ENCODE assay signal across 10 cellular contexts in the genomic region with DNA sequence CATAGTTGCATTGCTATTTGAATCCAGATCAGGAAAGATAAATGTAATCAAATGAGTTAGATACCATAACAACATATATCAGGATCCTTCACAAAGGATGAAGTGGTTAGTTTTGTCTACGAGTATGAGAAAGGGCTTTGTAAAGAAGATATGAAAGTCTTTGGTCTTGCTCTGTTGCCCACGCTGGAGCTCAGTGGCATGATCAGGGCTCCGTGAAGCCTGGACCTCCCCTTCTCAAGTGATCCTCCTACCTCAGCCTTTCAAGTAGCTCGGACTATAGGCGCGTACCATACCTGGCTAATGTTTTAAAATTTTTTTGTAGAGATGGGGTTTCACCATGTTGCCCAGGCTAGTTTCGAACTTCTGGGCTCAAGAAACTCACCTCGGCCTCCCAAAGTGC. TPM values are rescaled to one million over a fixed set of nuclear protein-coding genes. Genes with fewer than 3 reads are reported as not detected.
DNase-seq lines count a peak whose midpoint lies in the region; ATAC-seq, FAIRE-seq and TF ChIP-seq lines count a peak whose summit lies in the region.
"Had no signal": no experiment of that assay in that cellular context is flagged by ENCODE, and none has a peak within 500 bp of the region (broad histone marks: within the 10 kb centered on the region; RNA-seq: fewer than 3 reads in every experiment).

No MANE protein-coding gene starts in this region.

- no peak for DNase-seq in HFFc6
- no peak for DNase-seq in astrocyte (ENCODE audit: low read depth)
- no peak for DNase-seq in osteoblast (ENCODE audit: insufficient read length, low spot score, missing footprints)
- DNase-seq in kidney: no peak
- DNase-seq in NCI-H1105 treated with DMSO at 0.1 percent for 48 hours (lab: John Stamatoyannopoulos, UW): no peak
- no peak for DNase-seq in COR-L47 (lab: John Stamatoyannopoulos, UW)

- peaks cover 58% of the 10 kb centered on the region for H3K36me3 Mint-ChIP-seq in HFFc6 (ENCODE audit: low read depth)
- peaks cover 15% of the 10 kb centered on the region for H3K36me3 Mint-ChIP-seq in astrocyte (ENCODE audit: low read depth, unreplicated experiment)

- H3K4me2 ChIP-seq in astrocyte (ENCODE audit: low read length): peak overlapping the region; percentile 94
- H3K4me2 ChIP-seq in osteoblast (ENCODE audit: insufficient read depth, low read length): peak overlapping the region; percentile 90

- H3K4me1 ChIP-seq in astrocyte (ENCODE audit: insufficient read depth, low read length): peaks cover 38% of the 10 kb centered on the region
- H3K4me1 ChIP-seq in osteoblast (ENCODE audit: insufficient read depth, low read length): peaks cover 58% of the 10 kb centered on the region
- peaks cover 4 to 13% of the 10 kb centered on the region in 2 donors for H3K4me1 ChIP-seq in kidney (ENCODE audit: control insufficient read depth in 1 of 2, insufficient read depth in 1 of 2, low read depth in 1 of 2, low read length in 2 of 2)

- peaks cover 27% of the 10 kb centered on the region for H3K36me3 ChIP-seq in astrocyte (ENCODE audit: insufficient read depth, low read length)
- H3K36me3 ChIP-seq in osteoblast (ENCODE audit: insufficient read depth, low read length): peaks cover 43% of the 10 kb centered on the region
- H3K36me3 ChIP-seq in kidney (ENCODE audit: control insufficient read depth in 1 of 2, insufficient read depth in 2 of 2, low read length in 2 of 2): peaks cover 0 to 15% of the 10 kb centered on the region in 2 donors

- H3K4me1 Mint-ChIP-seq in HFFc6 (ENCODE audit: low read depth): peaks cover 80% of the 10 kb centered on the region
- peaks cover 39% of the 10 kb centered on the region for H3K4me1 Mint-ChIP-seq in astrocyte (ENCODE audit: low read depth, unreplicated experiment)

- FAIRE-seq in astrocyte (lab: Jason Lieb, UNC) (no peak), kidney (lab: Jason Lieb, UNC) (no peak)

- peak overlapping the region; percentile 7 for H3K27ac ChIP-seq in astrocyte (ENCODE audit: low read depth, low read length)
- H3K27ac ChIP-seq in osteoblast (ENCODE audit: low read depth, low read length): peak overlapping the region; percentile 99
- H3K27ac ChIP-seq in kidney (ENCODE audit: low read depth in 2 of 2, low read length in 2 of 2): no peak overlapping the region
- H3K27ac ChIP-seq: epithelial cell of prostate, SJSA1 had no signal

- H3K9me3 Mint-ChIP-seq in HFFc6 (peaks cover 6% of the 10 kb centered on the region), astrocyte (ENCODE audit: unreplicated experiment) (peaks cover 1% of the 10 kb centered on the region)

- no peak overlapping the region for H3K27ac Mint-ChIP-seq in HFFc6
- no peak overlapping the region for H3K27ac Mint-ChIP-seq in astrocyte (ENCODE audit: unreplicated experiment)

- peaks cover 90% of the 10 kb centered on the region for H3K79me2 ChIP-seq in astrocyte (ENCODE audit: insufficient read depth, low read length)
- H3K79me2 ChIP-seq in osteoblast (ENCODE audit: insufficient read depth, low read length): peaks cover 76% of the 10 kb centered on the region

- ATAC-seq in GM18517 (IDR thresholded peaks at IDR 0.05; ENCODE audit: unreplicated experiment) (peak; percentile 26), HG03571 (IDR thresholded peaks at IDR 0.05; ENCODE audit: unreplicated experiment) (no peak)

- H3K9ac ChIP-seq in astrocyte (ENCODE audit: low read length) (peak overlapping the region; percentile 99), kidney (ENCODE audit: low read length in 2 of 2) (no peak overlapping the region)

- intact Hi-C loops in kidney (cut with DNase I): no loop called here

- no peak for TF ChIP-seq CTCF in HFFc6 (IDR thresholded peaks at IDR 0.05)
- no peak for TF ChIP-seq CTCF in astrocyte (IDR thresholded peaks at IDR 0.05; ENCODE audit: insufficient read depth, low read depth, low read length)
- no peak for TF ChIP-seq CTCF in osteoblast (IDR thresholded peaks at IDR 0.05; ENCODE audit: extremely low read depth, low read depth, low read length)
- TF ChIP-seq CTCF in kidney (IDR thresholded peaks at IDR 0.05; ENCODE audit: borderline replicate concordance, extremely low read depth, insufficient read depth): no peak

- H3K9me3 ChIP-seq in astrocyte (ENCODE audit: insufficient read depth, low read depth, low read length) (no peaks in the 10 kb centered on the region), osteoblast (ENCODE audit: low read depth, low read length) (no peaks in the 10 kb centered on the region), kidney (ENCODE audit: control insufficient read depth in 1 of 2, low read length in 2 of 2) (no peaks in the 10 kb centered on the region)
- H3K9me3 ChIP-seq: SJSA1 had no signal

- no peaks in the 10 kb centered on the region; the same call in none of the 2 replicates for H3K27me3 Mint-ChIP-seq in HFFc6 (ENCODE audit: insufficient read depth)
- no peaks in the 10 kb centered on the region for H3K27me3 Mint-ChIP-seq in astrocyte (ENCODE audit: low read depth, unreplicated experiment)

- H4K20me1 ChIP-seq in astrocyte (ENCODE audit: insufficient read depth, low read length): peaks cover 51% of the 10 kb centered on the region
- peaks cover 20% of the 10 kb centered on the region for H4K20me1 ChIP-seq in osteoblast (ENCODE audit: insufficient read depth, low read length)

- H2AFZ ChIP-seq in astrocyte (ENCODE audit: low read depth, low read length): no peak overlapping the region
- no peak overlapping the region for H2AFZ ChIP-seq in osteoblast (ENCODE audit: low read length)

- H3K4me3 Mint-ChIP-seq in HFFc6 (peak overlapping the region; percentile 96), astrocyte (ENCODE audit: unreplicated experiment) (peak overlapping the region; percentile 93)

- H3K27me3 ChIP-seq in astrocyte (ENCODE audit: insufficient read depth, low read length): no peaks in the 10 kb centered on the region
- H3K27me3 ChIP-seq in osteoblast (ENCODE audit: insufficient read depth, low read length): no peaks in the 10 kb centered on the region
- H3K27me3 ChIP-seq: SJSA1 had no signal

- H3K4me3 ChIP-seq in astrocyte (ENCODE audit: insufficient read depth, low read depth, low read length) (peak overlapping the region; percentile 98), osteoblast (ENCODE audit: insufficient read depth, low read length) (peak overlapping the region; percentile 89), kidney (ENCODE audit: low read length in 2 of 2) (peak overlapping the region in 1 of 2 donors; percentile 96)

RNA-seq across cellular contexts. Expression of a gene that starts 1.8 kb away (rescaled TPM):
- 10 to 100 TPM; 16.4 to 20.3 (median 19.2) TPM for total RNA-seq in HFFc6 (2021; fragmentation: NEBNext Ultra II Directional; extraction: Animal tissue kit (Norgen Biotek cat#: 25700))
- 26.8 and 27.4 TPM in 2 replicates for total RNA-seq in astrocyte
- total RNA-seq in osteoblast: 25.6 and 28.6 TPM in 2 replicates
- 29.6 TPM for total RNA-seq in kidney
- polyA plus RNA-seq in kidney (ENCODE audit: insufficient read depth, low read depth, low replicate concordance): 5.5 TPM

Comparison
In these comparisons a context has a peak if more than half of its experiments do, and no peak if none do; other contexts are left out.
1. H3K27ac ChIP-seq: peak in astrocyte (single experiment) and osteoblast (single experiment); none in kidney (0 of 2).